ENCODE assay signal across 3 cellular contexts in the genomic region with DNA sequence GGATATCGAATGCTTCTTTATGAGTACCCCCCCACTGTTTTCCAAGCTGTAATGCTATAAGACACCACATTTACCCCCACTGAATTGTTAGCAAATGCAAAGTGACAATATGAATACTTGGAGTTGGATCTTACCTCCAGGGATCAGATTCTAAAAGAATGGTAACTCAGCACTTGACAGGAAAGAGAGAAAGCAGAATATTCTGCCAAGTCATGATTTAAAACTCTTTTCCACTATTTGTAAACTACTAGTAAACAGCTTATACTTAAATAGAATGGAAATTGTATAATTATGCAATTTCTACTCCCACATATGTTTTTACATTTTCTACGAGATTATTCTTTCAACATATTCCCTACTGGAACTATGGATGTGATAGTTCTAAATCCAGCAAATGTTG.
TF ChIP-seq lines count a peak whose summit lies in the region.

No MANE protein-coding gene starts in this region.

TF ChIP-seq in A549, 52 proteins besides CTCF, POLR2A, EP300 and RAD21:
- TF ChIP-seq, protein P1, sequence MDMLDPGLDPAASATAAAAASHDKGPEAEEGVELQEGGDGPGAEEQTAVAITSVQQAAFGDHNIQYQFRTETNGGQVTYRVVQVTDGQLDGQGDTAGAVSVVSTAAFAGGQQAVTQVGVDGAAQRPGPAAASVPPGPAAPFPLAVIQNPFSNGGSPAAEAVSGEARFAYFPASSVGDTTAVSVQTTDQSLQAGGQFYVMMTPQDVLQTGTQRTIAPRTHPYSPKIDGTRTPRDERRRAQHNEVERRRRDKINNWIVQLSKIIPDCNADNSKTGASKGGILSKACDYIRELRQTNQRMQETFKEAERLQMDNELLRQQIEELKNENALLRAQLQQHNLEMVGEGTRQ (IDR thresholded peaks at IDR 0.05): no peak
- TF ChIP-seq, protein P2, sequence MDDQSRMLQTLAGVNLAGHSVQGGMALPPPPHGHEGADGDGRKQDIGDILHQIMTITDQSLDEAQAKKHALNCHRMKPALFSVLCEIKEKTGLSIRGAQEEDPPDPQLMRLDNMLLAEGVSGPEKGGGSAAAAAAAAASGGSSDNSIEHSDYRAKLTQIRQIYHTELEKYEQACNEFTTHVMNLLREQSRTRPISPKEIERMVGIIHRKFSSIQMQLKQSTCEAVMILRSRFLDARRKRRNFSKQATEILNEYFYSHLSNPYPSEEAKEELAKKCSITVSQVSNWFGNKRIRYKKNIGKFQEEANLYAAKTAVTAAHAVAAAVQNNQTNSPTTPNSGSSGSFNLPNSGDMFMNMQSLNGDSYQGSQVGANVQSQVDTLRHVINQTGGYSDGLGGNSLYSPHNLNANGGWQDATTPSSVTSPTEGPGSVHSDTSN (IDR thresholded peaks at IDR 0.05): no peak
- TF ChIP-seq NFE2L2 (conservative IDR thresholded peaks at IDR 0.05; ENCODE audit: low read length) (peak; percentile 30; the same call in 1 of the 2 replicates), RCOR1 (IDR thresholded peaks at IDR 0.05; ENCODE audit: low read depth, low read length) (no peak), KDM1A (IDR thresholded peaks at IDR 0.05; ENCODE audit: low read depth) (no peak), MAFK (IDR thresholded peaks at IDR 0.05; ENCODE audit: partially characterized antibody) (peak; percentile 67), CHD2 (IDR thresholded peaks at IDR 0.05; ENCODE audit: low read length, partially characterized antibody) (no peak), CHD4 (IDR thresholded peaks at IDR 0.05; ENCODE audit: borderline replicate concordance) (no peak), FOXS1 (CRISPR knock-in tag; IDR thresholded peaks at IDR 0.05) (no peak), JUNB (IDR thresholded peaks at IDR 0.05) (no peak), FOSL2 (IDR thresholded peaks at IDR 0.05) (no peak), FOSL2 (CRISPR knock-in tag; IDR thresholded peaks at IDR 0.05) (no peak), RFX5 (IDR thresholded peaks at IDR 0.05) (no peak)

TF ChIP-seq in IMR-90, 13 proteins besides CTCF, POLR2A, EP300 and RAD21:
- TF ChIP-seq NFE2L2 (IDR thresholded peaks at IDR 0.05; ENCODE audit: low read depth, low read length): peak; percentile 54; the same call in 1 of the 2 replicates
- no peak for TF ChIP-seq SMC3 (IDR thresholded peaks at IDR 0.05; ENCODE audit: low read depth, low read length)
TF ChIP-seq in IMR-90: peak in this region for 1.

TF ChIP-seq in K562, 482 proteins besides CTCF, POLR2A, EP300 and RAD21:
- TF ChIP-seq GATAD2A (IDR thresholded peaks at IDR 0.05): no peak
- TF ChIP-seq FOXK1 (CRISPR knock-in tag; IDR thresholded peaks at IDR 0.05; ENCODE audit: borderline replicate concordance): no peak
- TF ChIP-seq MAFG (tag; conservative IDR thresholded peaks at IDR 0.05): peak; percentile 41; the same call in 1 of the 2 replicates
- no peak for TF ChIP-seq PRPF4 (IDR thresholded peaks at IDR 0.05; ENCODE audit: insufficient read depth, low read depth, low read length, poor library complexity, severe bottlenecking)
- no peak for TF ChIP-seq HNRNPH1 (optimal IDR thresholded peaks at IDR 0.05; ENCODE audit: low read depth, low read length)
- TF ChIP-seq BRD9 (IDR thresholded peaks at IDR 0.05; ENCODE audit: low read depth, partially characterized antibody): no peak
- TF ChIP-seq ZNF316 (IDR thresholded peaks at IDR 0.05): peak; percentile 10; the same call in 1 of the 2 replicates
- TF ChIP-seq ZZZ3 (IDR thresholded peaks at IDR 0.05): no peak
TF ChIP-seq in K562: peak in this region for 2.
